In genomic region chr14:63045612-63046320, GRCh38 we compare ENCODE assay signal across 8 cellular contexts. TPM values are rescaled to one million over a fixed set of nuclear protein-coding genes. Genes with fewer than 3 reads are reported as not detected.
DNase-seq lines count a peak whose midpoint lies in the region; ATAC-seq and TF ChIP-seq lines count a peak whose summit lies in the region.

No MANE protein-coding gene starts in this region.

- no peaks in the 10 kb centered on the region for H3K36me3 Mint-ChIP-seq in nephron (ENCODE audit: low read depth)

- no peak overlapping the region for H3K27ac Mint-ChIP-seq in nephron

- H3K4me3 Mint-ChIP-seq in nephron = peak overlapping the region; percentile 78 to 82 (median 78)

- TF ChIP-seq CTCF in nephron (IDR thresholded peaks at IDR 0.05; ENCODE audit: unreplicated experiment in 3 of 3) = peak in 1 of 3 experiments; percentile 32

- H3K9me3 Mint-ChIP-seq in nephron = no peaks in the 10 kb centered on the region

- peak; percentile 17 for DNase-seq in H4 (ENCODE audit: low spot score)
- DNase-seq in NCI-H2171 treated with DMSO at 0.1 percent for 48 hours (lab: John Stamatoyannopoulos, UW) = peak; percentile 83
- peak; percentile 8 for DNase-seq in dermis blood vessel endothelial cell
- no peak for DNase-seq in COLO829 (ENCODE audit: low spot score)

- H3K4me1 Mint-ChIP-seq in nephron = peaks cover 5% of the 10 kb centered on the region

- ATAC-seq in HG03108 (IDR thresholded peaks at IDR 0.05; ENCODE audit: unreplicated experiment) = no peak
- no peak for ATAC-seq in HG02763 (IDR thresholded peaks at IDR 0.05; ENCODE audit: unreplicated experiment)
- ATAC-seq in GM21619 (IDR thresholded peaks at IDR 0.05; ENCODE audit: unreplicated experiment) = no peak

- no peaks in the 10 kb centered on the region for H3K27me3 Mint-ChIP-seq in nephron (ENCODE audit: low read depth)

RNA-seq across cellular contexts. Expression of gene KCNH5, which starts 0.5 kb away (rescaled TPM):
- 0.68 and 2.3 TPM in 2 replicates for total RNA-seq in H4 (2014; rRNA removed; shearing (Covaris generic))
- not detected in 2 replicates for total RNA-seq in dermis blood vessel endothelial cell
